ENCODE assay signal across 1 cellular context in genomic region chr22:42300286-42301071, GRCh38.
A peak's percentile ranks its signal among the peaks of the same experiment; 100 is the strongest.
TF ChIP-seq lines count a peak whose summit lies in the region.

No MANE protein-coding gene starts in this region.

TF ChIP-seq in HEK293, 187 proteins besides CTCF, POLR2A, EP300 and RAD21 (continued from another document):
- TF ChIP-seq ZNF398 (tag by site-specific recombination; IDR thresholded peaks at IDR 0.05) (0 out of 2 replicates have a peak, but pooled peaks have one; percentile 19), REPIN1 (tag by site-specific recombination; IDR thresholded peaks at IDR 0.05; ENCODE audit: low read depth) (no peak), SP2 (tag by site-specific recombination; IDR thresholded peaks at IDR 0.05) (peak; percentile 24), GLI2 (tag by site-specific recombination; IDR thresholded peaks at IDR 0.05; ENCODE audit: borderline replicate concordance, low read depth) (no peak), ZNF654 (tag by site-specific recombination; IDR thresholded peaks at IDR 0.05; ENCODE audit: low read depth) (no peak), ZBTB44 (tag by site-specific recombination; IDR thresholded peaks at IDR 0.05) (0 out of 2 replicates have a peak, but pooled peaks have one; percentile 13), KLF1 (tag by site-specific recombination; IDR thresholded peaks at IDR 0.05) (peak; percentile 96), ZNF585B (tag by site-specific recombination; IDR thresholded peaks at IDR 0.05) (no peak), KLF17 (tag by site-specific recombination; IDR thresholded peaks at IDR 0.05) (peak; percentile 92)
